In genomic region chr4:60042941-60043340, GRCh38 we compare ENCODE assay signal across 16 cellular contexts.
"Had no signal": no experiment of that assay in that cellular context is flagged by ENCODE, and none has a peak within 500 bp of the region (broad histone marks: within the 10 kb centered on the region; RNA-seq: fewer than 3 reads in every experiment).

No MANE protein-coding gene starts in this region.

- H3K4me1 ChIP-seq: transverse colon had no signal

- H3K4me3 ChIP-seq: dorsolateral prefrontal cortex, transverse colon had no signal

- ATAC-seq: activated CD8-positive, alpha-beta memory T cell treated with anti-CD3 and anti-CD28 coated beads, Interleukin-2, amount 10 ng/mL, durations not matched to agents 7 days and 5 days had no signal

- H3K27me3 ChIP-seq: dorsolateral prefrontal cortex, transverse colon had no signal

- H3K36me3 ChIP-seq: transverse colon had no signal

- DNase-seq: activated CD4-positive, alpha-beta memory T cell treated with anti-CD3 and anti-CD28 coated beads, Interleukin-2, amount 10 ng/mL, durations not matched to agents 7 days and 5 days; activated CD4-positive, alpha-beta T cell treated with anti-CD3 and anti-CD28 coated beads for 48 hours; activated CD4-positive, CD25-positive, alpha-beta regulatory T cell; activated CD8-positive, alpha-beta memory T cell treated with anti-CD3 and anti-CD28 coated beads, Interleukin-2, amount 10 ng/mL, durations not matched to agents 7 days and 5 days; amniotic stem cell; dorsolateral prefrontal cortex; foreskin melanocyte; glutamatergic neuron; hypothalamus; retina; stimulated activated CD4-positive, alpha-beta T cell treated with anti-CD3 and anti-CD28 coated beads, Interleukin-12 subunit alpha, Interleukin-12 subunit beta, amount 100 ng/mL, for 4 hours; stimulated activated CD4-positive, alpha-beta T cell treated with anti-CD3 and anti-CD28 coated beads, Interleukin-1b, Interleukin-23, amount 100 ng/mL, for 48 hours; stimulated activated naive CD4-positive, alpha-beta T cell treated with Interleukin-2 at 50 U/mL for 16 hours; substantia nigra; transverse colon had no signal

- H3K27ac ChIP-seq: dorsolateral prefrontal cortex, epithelial cell of prostate, transverse colon had no signal
